ENCODE assay signal across 8 cellular contexts in genomic region chr17:48100160-48100559, GRCh38. TPM values are rescaled to one million over a fixed set of nuclear protein-coding genes. Genes with fewer than 3 reads are reported as not detected.
DNase-seq lines count a peak whose midpoint lies in the region; ATAC-seq, FAIRE-seq and TF ChIP-seq lines count a peak whose summit lies in the region.

No MANE protein-coding gene starts in this region.

- H3K36me3 Mint-ChIP-seq in activated T-cell treated with anti-CD3 and anti-CD28 coated beads, Interleukin-2, amount 50 U/mL, for 24 hours (ENCODE audit: low read depth), result peaks cover 19% of the 10 kb centered on the region
- H3K36me3 Mint-ChIP-seq in activated naive CD8-positive, alpha-beta T cell treated with anti-CD3 and anti-CD28 coated beads, Interleukin-2, amount 50 U/mL, for 24 hours (ENCODE audit: low read depth), result peaks cover 10% of the 10 kb centered on the region

- H3K36me3 ChIP-seq in kidney (ENCODE audit: control insufficient read depth in 1 of 2, insufficient read depth in 2 of 2, low read length in 2 of 2), result no peaks in the 10 kb centered on the region
- H3K36me3 ChIP-seq in thyroid gland, result no peaks in the 10 kb centered on the region

- H3K4me1 ChIP-seq in kidney (ENCODE audit: control insufficient read depth in 1 of 2, insufficient read depth in 1 of 2, low read depth in 1 of 2, low read length in 2 of 2) (peaks cover 2 to 4% of the 10 kb centered on the region in 2 donors), thyroid gland (peaks cover 11 to 15% of the 10 kb centered on the region in 2 donors)

- DNase-seq in activated T-cell treated with anti-CD3 and anti-CD28 coated beads, Interleukin-2, amount 50 U/mL, for 24 hours, result no peak
- DNase-seq in activated T-cell treated with anti-CD3 and anti-CD28 coated beads for 4 hours (no peak), kidney (no peak), thyroid gland (no peak), GM19240 (ENCODE audit: insufficient read length, low spot score) (no peak), anterior cingulate cortex (lab: John Stamatoyannopoulos, UW) (no peak), DMS53 treated with DMSO at 0.1 percent for 48 hours (lab: John Stamatoyannopoulos, UW; ENCODE audit: unreplicated experiment) (no peak)
- no peak for DNase-seq in activated naive CD8-positive, alpha-beta T cell treated with anti-CD3 and anti-CD28 coated beads, Interleukin-2, amount 50 U/mL, for 24 hours

- no peak for TF ChIP-seq POLR2A in thyroid gland (IDR thresholded peaks at IDR 0.05)

- ATAC-seq in activated naive CD8-positive, alpha-beta T cell treated with anti-CD3 and anti-CD28 coated beads, Interleukin-2, amount 50 U/mL, for 24 hours, result no peak

- H3K4me1 Mint-ChIP-seq in activated T-cell treated with anti-CD3 and anti-CD28 coated beads, Interleukin-2, amount 50 U/mL, for 24 hours (ENCODE audit: low read depth), result peaks cover 56% of the 10 kb centered on the region
- peaks cover 43% of the 10 kb centered on the region for H3K4me1 Mint-ChIP-seq in activated naive CD8-positive, alpha-beta T cell treated with anti-CD3 and anti-CD28 coated beads, Interleukin-2, amount 50 U/mL, for 24 hours

- H3K9me3 ChIP-seq in kidney (ENCODE audit: control insufficient read depth in 1 of 2, low read length in 2 of 2) (no peaks in the 10 kb centered on the region), thyroid gland (no peaks in the 10 kb centered on the region)

- peak overlapping the region; percentile 81 to 85 for H3K27ac ChIP-seq in kidney (ENCODE audit: low read depth in 2 of 2, low read length in 2 of 2)
- peak overlapping the region; percentile 91 to 97 (median 93) for H3K27ac ChIP-seq in thyroid gland

- no peaks in the 10 kb centered on the region for H3K27me3 ChIP-seq in thyroid gland

- intact Hi-C loops in kidney (cut with DNase I) (no loop called here), thyroid gland (cut with DNase I) (no loop called here)

- no peak for FAIRE-seq in kidney (lab: Jason Lieb, UNC)

- no peak for TF ChIP-seq CTCF in kidney (IDR thresholded peaks at IDR 0.05; ENCODE audit: borderline replicate concordance, extremely low read depth, insufficient read depth)
- TF ChIP-seq CTCF in thyroid gland (IDR thresholded peaks at IDR 0.05), result no peak

- peak overlapping the region; percentile 99 for H3K4me3 Mint-ChIP-seq in activated T-cell treated with anti-CD3 and anti-CD28 coated beads, Interleukin-2, amount 50 U/mL, for 24 hours
- H3K4me3 Mint-ChIP-seq in activated naive CD8-positive, alpha-beta T cell treated with anti-CD3 and anti-CD28 coated beads, Interleukin-2, amount 50 U/mL, for 24 hours, result peak overlapping the region; percentile 91

- peaks cover 8% of the 10 kb centered on the region for H3K9me3 Mint-ChIP-seq in activated T-cell treated with anti-CD3 and anti-CD28 coated beads, Interleukin-2, amount 50 U/mL, for 24 hours
- H3K9me3 Mint-ChIP-seq in activated naive CD8-positive, alpha-beta T cell treated with anti-CD3 and anti-CD28 coated beads, Interleukin-2, amount 50 U/mL, for 24 hours, result peaks cover 8% of the 10 kb centered on the region

- peak overlapping the region; percentile 94 for H3K27ac Mint-ChIP-seq in activated T-cell treated with anti-CD3 and anti-CD28 coated beads, Interleukin-2, amount 50 U/mL, for 24 hours
- no peak overlapping the region for H3K27ac Mint-ChIP-seq in activated naive CD8-positive, alpha-beta T cell treated with anti-CD3 and anti-CD28 coated beads, Interleukin-2, amount 50 U/mL, for 24 hours

- peak overlapping the region; percentile 69 to 75 for H3K4me3 ChIP-seq in kidney (ENCODE audit: low read length in 2 of 2)
- H3K4me3 ChIP-seq in thyroid gland (replicated peaks in 1 of 3), result peak overlapping the region in 2 of 3 donors; percentile 93 to 98

- H3K9ac ChIP-seq in kidney (ENCODE audit: low read length in 2 of 2), result peak overlapping the region in 1 of 2 donors; percentile 80

- 30% methylated on average over 10 of the region's 10 CpGs for WGBS in thyroid gland, 2 donors

- H3K27me3 Mint-ChIP-seq in activated T-cell treated with anti-CD3 and anti-CD28 coated beads, Interleukin-2, amount 50 U/mL, for 24 hours, result no peaks in the 10 kb centered on the region
- H3K27me3 Mint-ChIP-seq in activated naive CD8-positive, alpha-beta T cell treated with anti-CD3 and anti-CD28 coated beads, Interleukin-2, amount 50 U/mL, for 24 hours, result no peaks in the 10 kb centered on the region

RNA-seq across cellular contexts. Expression of gene CBX1, which starts 1.1 kb away (rescaled TPM):
- total RNA-seq in kidney (40.2 TPM), thyroid gland (10 to 100 TPM; 33.0 to 49.1 (median 38.2) TPM)
- polyA plus RNA-seq in kidney (ENCODE audit: insufficient read depth, low read depth, low replicate concordance), result 37.8 TPM

RNA-seq across cellular contexts. Expression of gene SNX11, which starts 7.4 kb away (rescaled TPM):
- 25.3 TPM for total RNA-seq in kidney
- 22.4 TPM for polyA plus RNA-seq in kidney (ENCODE audit: insufficient read depth, low read depth, low replicate concordance)
- total RNA-seq in thyroid gland, result 10 to 100 TPM; 20.3 to 23.4 (median 22.0) TPM

RNA-seq across cellular contexts. Expression of gene NFE2L1, which starts 52.0 kb away (rescaled TPM):
- 254 TPM for total RNA-seq in kidney
- polyA plus RNA-seq in kidney (ENCODE audit: insufficient read depth, low read depth, low replicate concordance), result 146 TPM
- total RNA-seq in thyroid gland, result 100 to 1,000 TPM; 123 to 168 (median 131) TPM
